ENCODE assay signal across 21 cellular contexts in genomic region chr15:65778269-65778668, GRCh38. TPM values are rescaled to one million over a fixed set of nuclear protein-coding genes. Genes with fewer than 3 reads are reported as not detected.
A peak's percentile ranks its signal among the peaks of the same experiment; 100 is the strongest.
DNase-seq lines count a peak whose midpoint lies in the region; ATAC-seq and TF ChIP-seq lines count a peak whose summit lies in the region.
"Had no signal": no experiment of that assay in that cellular context is flagged by ENCODE, and none has a peak within 500 bp of the region (broad histone marks: within the 10 kb centered on the region; RNA-seq: fewer than 3 reads in every experiment).

No MANE protein-coding gene starts in this region.

- peak; percentile 26 to 60 for ATAC-seq in activated naive CD4-positive, alpha-beta T cell treated with anti-CD3 and anti-CD28 coated beads, Interleukin-2, amount 50 U/mL, for 72 hours
- ATAC-seq in activated B cell treated with CpG ODN at 0.5 μM for 24 hours (ENCODE audit: low read depth) = peak; percentile 10
- ATAC-seq in effector memory CD8-positive, alpha-beta T cell (replicated peaks) = peak; percentile 82
- ATAC-seq in HG03139 (IDR thresholded peaks at IDR 0.05; ENCODE audit: unreplicated experiment) = no peak
- no peak for ATAC-seq in GM21737 (IDR thresholded peaks at IDR 0.05; ENCODE audit: unreplicated experiment)
- ATAC-seq: HCT116, left lung, right lobe of liver had no signal

- CTCF ChIA-PET in activated naive CD4-positive, alpha-beta T cell treated with anti-CD3 and anti-CD28 coated beads for 36 hours (lab: Charles Lee) = interaction anchor here (0.6 to 1.0 kb wide), 2 partner anchors 54 to 209 kb away, joined by 3 to 5 read pairs; no protein-coding TSS in a partner anchor
- CTCF ChIA-PET in activated B cell treated with CpG ODN at 0.5 μM for 24 hours (lab: Charles Lee) = interaction anchor here (1.5 kb wide), 1 partner anchor 55 kb away, joined by 4 read pairs; no protein-coding TSS in a partner anchor

- POLR2A ChIA-PET in activated B cell treated with CpG ODN at 0.5 μM for 24 hours (lab: Charles Lee) = interaction anchor here (0.6 to 5.2 kb wide), 7 partner anchors 10 to 91 kb away, joined by 3 to 65 read pairs (median 4); partner anchors contain the start of genes DENND4A and RAB11A

- no peaks in the 10 kb centered on the region for H3K36me3 Mint-ChIP-seq in activated naive CD4-positive, alpha-beta T cell treated with anti-CD3 and anti-CD28 coated beads, Interleukin-2, amount 50 U/mL, for 72 hours
- H3K36me3 Mint-ChIP-seq in activated naive CD4-positive, alpha-beta T cell treated with anti-CD3 and anti-CD28 coated beads for 36 hours (ENCODE audit: low read depth) = peaks cover 9% of the 10 kb centered on the region
- peaks cover 19% of the 10 kb centered on the region for H3K36me3 Mint-ChIP-seq in activated B cell treated with CpG ODN at 0.5 μM for 24 hours (ENCODE audit: low read depth)
- H3K36me3 Mint-ChIP-seq in effector memory CD8-positive, alpha-beta T cell (ENCODE audit: insufficient read depth) = peaks cover 52% of the 10 kb centered on the region

- H3K27me3 Mint-ChIP-seq in activated naive CD4-positive, alpha-beta T cell treated with anti-CD3 and anti-CD28 coated beads for 36 hours (ENCODE audit: low read depth) = no peaks in the 10 kb centered on the region
- H3K27me3 Mint-ChIP-seq in activated B cell treated with CpG ODN at 0.5 μM for 24 hours = no peaks in the 10 kb centered on the region
- no peaks in the 10 kb centered on the region for H3K27me3 Mint-ChIP-seq in effector memory CD8-positive, alpha-beta T cell

- no peak for DNase-seq in activated naive CD4-positive, alpha-beta T cell treated with anti-CD3 and anti-CD28 coated beads, Interleukin-2, amount 50 U/mL, for 72 hours (ENCODE audit: low spot score in 2 of 2)
- DNase-seq in activated naive CD4-positive, alpha-beta T cell treated with anti-CD3 and anti-CD28 coated beads for 36 hours = no peak
- no peak for DNase-seq in activated B cell treated with CpG ODN at 0.5 μM for 24 hours
- no peak for DNase-seq in effector memory CD8-positive, alpha-beta T cell
- DNase-seq in posterior cingulate gyrus = no peak
- no peak for DNase-seq in DMS114 treated with DMSO at 0.1 percent for 48 hours (lab: John Stamatoyannopoulos, UW; ENCODE audit: unreplicated experiment)
- DNase-seq: activated CD8-positive, alpha-beta memory T cell treated with anti-CD3 and anti-CD28 coated beads, Interleukin-2, amount 50 U/mL, for 4 hours; Caco-2; effector CD4-positive, alpha-beta T cell; esophagus squamous epithelium; left lung; NCI-H1105; NCI-H2107; NCI-H524; ovary; right lobe of liver; SHP77 treated with DMSO at 0.1 percent for 48 hours; stomach had no signal

- no peak overlapping the region for H3K4me3 Mint-ChIP-seq in activated naive CD4-positive, alpha-beta T cell treated with anti-CD3 and anti-CD28 coated beads for 36 hours
- peak overlapping the region; percentile 55 for H3K4me3 Mint-ChIP-seq in activated B cell treated with CpG ODN at 0.5 μM for 24 hours
- H3K4me3 Mint-ChIP-seq in effector memory CD8-positive, alpha-beta T cell = peak overlapping the region; percentile 30 to 67

- no peak for TF ChIP-seq CTCF in activated B cell treated with CpG ODN at 0.5 μM for 24 hours (IDR thresholded peaks at IDR 0.05)

- intact Hi-C loops in activated naive CD4-positive, alpha-beta T cell treated with anti-CD3 and anti-CD28 coated beads for 36 hours (cut with micrococcal nuclease) = no loop called here
- intact Hi-C loops in activated B cell treated with CpG ODN at 0.5 μM for 24 hours (cut with micrococcal nuclease) = no loop called here
- intact Hi-C loops in posterior cingulate gyrus (cut with DNase I) = no loop called here

- H3K9me3 Mint-ChIP-seq in activated naive CD4-positive, alpha-beta T cell treated with anti-CD3 and anti-CD28 coated beads, Interleukin-2, amount 50 U/mL, for 72 hours = no peaks in the 10 kb centered on the region
- no peaks in the 10 kb centered on the region for H3K9me3 Mint-ChIP-seq in activated naive CD4-positive, alpha-beta T cell treated with anti-CD3 and anti-CD28 coated beads for 36 hours
- no peaks in the 10 kb centered on the region for H3K9me3 Mint-ChIP-seq in activated B cell treated with CpG ODN at 0.5 μM for 24 hours
- H3K9me3 Mint-ChIP-seq in effector memory CD8-positive, alpha-beta T cell = no peaks in the 10 kb centered on the region

- H3K4me1 Mint-ChIP-seq in activated naive CD4-positive, alpha-beta T cell treated with anti-CD3 and anti-CD28 coated beads for 36 hours (ENCODE audit: low read depth) = peaks cover 25% of the 10 kb centered on the region
- H3K4me1 Mint-ChIP-seq in activated B cell treated with CpG ODN at 0.5 μM for 24 hours = peaks cover 54% of the 10 kb centered on the region
- peaks cover 23 to 29% of the 10 kb centered on the region in 2 donors for H3K4me1 Mint-ChIP-seq in effector memory CD8-positive, alpha-beta T cell (ENCODE audit: low read depth in 2 of 2)

- H3K27ac Mint-ChIP-seq in activated naive CD4-positive, alpha-beta T cell treated with anti-CD3 and anti-CD28 coated beads, Interleukin-2, amount 50 U/mL, for 72 hours = peak overlapping the region; percentile 49 to 63
- H3K27ac Mint-ChIP-seq in activated naive CD4-positive, alpha-beta T cell treated with anti-CD3 and anti-CD28 coated beads for 36 hours = no peak overlapping the region
- peak overlapping the region; percentile 78 for H3K27ac Mint-ChIP-seq in activated B cell treated with CpG ODN at 0.5 μM for 24 hours
- H3K27ac Mint-ChIP-seq in effector memory CD8-positive, alpha-beta T cell = peak overlapping the region; percentile 85 to 87

RNA-seq across cellular contexts. Expression of gene DENND4A, which starts 13.8 kb away (rescaled TPM):
- total RNA-seq in activated naive CD4-positive, alpha-beta T cell treated with anti-CD3 and anti-CD28 coated beads, Interleukin-2, amount 50 U/mL, for 72 hours = 10 to 100 TPM; 26.8 to 49.7 TPM
- total RNA-seq in activated naive CD4-positive, alpha-beta T cell treated with anti-CD3 and anti-CD28 coated beads for 36 hours = 10 to 100 TPM; 23.9 to 24.9 TPM
- total RNA-seq in activated B cell treated with CpG ODN at 0.5 μM for 24 hours = 135 and 166 TPM in 2 replicates

Comparison
In these comparisons a context has a peak if more than half of its experiments do, and no peak if none do; other contexts are left out.
1. ATAC-seq: peak in activated naive CD4-positive, alpha-beta T cell treated with anti-CD3 and anti-CD28 coated beads, Interleukin-2, amount 50 U/mL, for 72 hours (2 of 2), activated B cell treated with CpG ODN at 0.5 μM for 24 hours (single experiment) and effector memory CD8-positive, alpha-beta T cell (single experiment); none in HG03139 (single experiment) and GM21737 (single experiment).